In genomic region chr15:95162967-95163531, GRCh38 we compare ENCODE assay signal across 15 cellular contexts.
DNase-seq lines count a peak whose midpoint lies in the region; TF ChIP-seq lines count a peak whose summit lies in the region.
"Had no signal": no experiment of that assay in that cellular context is flagged by ENCODE, and none has a peak within 500 bp of the region (broad histone marks: within the 10 kb centered on the region; RNA-seq: fewer than 3 reads in every experiment).

No MANE protein-coding gene starts in this region.

- intact Hi-C loops in transverse colon (cut with DNase I; ENCODE audit: low total_unique reads) = no loop called here

- H3K4me1 Mint-ChIP-seq in nephron progenitor cell = peaks cover 31% of the 10 kb centered on the region

- no peak overlapping the region for H3K27ac Mint-ChIP-seq in nephron progenitor cell
- H3K27ac Mint-ChIP-seq: T-helper 2 cell treated with Interferon-gamma antibody and Interleukin-4, amounts not matched to agents 5 μg/mL and 100 μg/mL, for 36 hours had no signal

- no peak for TF ChIP-seq CTCF in astrocyte of the spinal cord (IDR thresholded peaks at IDR 0.05; ENCODE audit: low read depth, low read length)
- TF ChIP-seq CTCF in kidney epithelial cell (IDR thresholded peaks at IDR 0.05; ENCODE audit: insufficient read depth, low read length, poor library complexity, severe bottlenecking) = no peak
- TF ChIP-seq CTCF in transverse colon (IDR thresholded peaks at IDR 0.05) = no peak
- TF ChIP-seq CTCF in nephron progenitor cell (IDR thresholded peaks at IDR 0.05) = no peak

- no peak for TF ChIP-seq EP300 in transverse colon (IDR thresholded peaks at IDR 0.05; ENCODE audit: low read depth)

- no peaks in the 10 kb centered on the region for H3K27me3 ChIP-seq in kidney epithelial cell (ENCODE audit: control insufficient read depth, insufficient read depth, low read length)
- H3K27me3 ChIP-seq in transverse colon = no peaks in the 10 kb centered on the region
- H3K27me3 ChIP-seq: heart right ventricle, testis had no signal

- peak overlapping the region; percentile 7 to 56 (median 44) for H3K27ac ChIP-seq in transverse colon

- H3K36me3 Mint-ChIP-seq in nephron progenitor cell (ENCODE audit: low read depth) = peaks cover 31% of the 10 kb centered on the region

- no peaks in the 10 kb centered on the region for H3K27me3 Mint-ChIP-seq in nephron progenitor cell (ENCODE audit: low read depth, poor library complexity)

- TF ChIP-seq POLR2A in transverse colon (IDR thresholded peaks at IDR 0.05) = no peak

- H3K4me3 ChIP-seq in astrocyte of the spinal cord (ENCODE audit: low read depth, low read length) (no peak overlapping the region), kidney epithelial cell (ENCODE audit: low read depth, low read length) (no peak overlapping the region), transverse colon (no peak overlapping the region)
- H3K4me3 ChIP-seq: heart right ventricle, testis had no signal

- in situ Hi-C loops in astrocyte of the spinal cord (cut with HindIII; ENCODE audit: low sequenced_read_pairs) (no loop called here), transverse colon (cut with MboI; ENCODE audit: low pct_ligation_motif_present in 1 of 4, low pct_unique_long_range_greater_than_20kb in 1 of 4, low sequenced_read_pairs in 3 of 4) (no loop called here)

- H3K9me3 ChIP-seq in transverse colon = no peaks in the 10 kb centered on the region
- H3K9me3 ChIP-seq: testis had no signal

- no peaks in the 10 kb centered on the region for H3K4me1 ChIP-seq in transverse colon
- H3K4me1 ChIP-seq: testis had no signal

- H3K9me3 Mint-ChIP-seq in nephron progenitor cell = peaks cover 33% of the 10 kb centered on the region
- H3K9me3 Mint-ChIP-seq: T-helper 2 cell treated with Interferon-gamma antibody and Interleukin-4, amounts not matched to agents 5 μg/mL and 100 μg/mL, for 36 hours had no signal

- no peaks in the 10 kb centered on the region for H3K36me3 ChIP-seq in kidney epithelial cell (ENCODE audit: control insufficient read depth, insufficient read depth, low read length)
- H3K36me3 ChIP-seq in transverse colon = no peaks in the 10 kb centered on the region
- H3K36me3 ChIP-seq: heart right ventricle had no signal

- 61 to 62% methylated on average over 7 of the region's 7 CpGs for WGBS in transverse colon (ENCODE audit: low coverage in 1 of 2), 2 donors

- H3K4me3 Mint-ChIP-seq in nephron progenitor cell = no peak overlapping the region
- H3K4me3 Mint-ChIP-seq: T-helper 2 cell treated with Interferon-gamma antibody and Interleukin-4, amounts not matched to agents 5 μg/mL and 100 μg/mL, for 36 hours had no signal

- DNase-seq in HCEC 1CT (peak; percentile 94), astrocyte of the spinal cord (ENCODE audit: low read depth, low spot score) (peak; percentile 91), kidney epithelial cell (ENCODE audit: low read depth) (peak; percentile 85), transverse colon (no peak), NCI-H1048 (lab: John Stamatoyannopoulos, UW) (no peak), nephron progenitor cell (no peak)
- no peak for DNase-seq in stimulated activated CD8-positive, alpha-beta memory T cell treated with anti-CD3 and anti-CD28 coated beads, Interleukin-4, amount 100 ng/mL, for 48 hours
- DNase-seq in stimulated activated CD4-positive, alpha-beta T cell treated with anti-CD3 and anti-CD28 coated beads, Interleukin-12 subunit alpha, Interleukin-12 subunit beta, amount 100 ng/mL, for 4 hours = no peak
- DNase-seq: DND-41; heart right ventricle; NCI-H1417; NK-92 treated with Interleukin-12 subunit alpha and Interleukin-12 subunit beta, amount 100 ng/mL, for 24 hours; stimulated activated CD4-positive, alpha-beta T cell treated with anti-CD3 and anti-CD28 coated beads, Interleukin-4, amount 100 ng/mL, for 1 hour; testis had no signal

Comparison
In these comparisons a context has a peak if more than half of its experiments do, and no peak if none do; other contexts are left out.
1. DNase-seq: peak in HCEC 1CT (single experiment), astrocyte of the spinal cord (single experiment) and kidney epithelial cell (single experiment); none in transverse colon (single experiment), stimulated activated CD8-positive, alpha-beta memory T cell treated with anti-CD3 and anti-CD28 coated beads, Interleukin-4, amount 100 ng/mL, for 48 hours (single experiment), NCI-H1048 (single experiment), stimulated activated CD4-positive, alpha-beta T cell treated with anti-CD3 and anti-CD28 coated beads, Interleukin-12 subunit alpha, Interleukin-12 subunit beta, amount 100 ng/mL, for 4 hours (single experiment) and nephron progenitor cell (single experiment).